In genomic region chr11:95149659-95150294, GRCh38 we compare ENCODE assay signal across 8 cellular contexts.
DNase-seq lines count a peak whose midpoint lies in the region; TF ChIP-seq lines count a peak whose summit lies in the region.

No MANE protein-coding gene starts in this region.

- intact Hi-C loops in lower leg skin (cut with DNase I; ENCODE audit: low total_unique reads): loop anchor here (5.0 kb wide), 2 partner anchors 72 to 553 kb away; no protein-coding TSS in a partner anchor

- H3K27ac ChIP-seq in temporal lobe (ENCODE audit: low read depth, low read length): peak overlapping the region; percentile 94

- H3K27me3 Mint-ChIP-seq in T-helper 1 cell treated with Interleukin-12 subunit alpha and Interleukin-12 subunit beta and Interleukin-4 antibody, amounts not matched to agents 30 μg/mL and 1 μg/mL, for 36 hours (ENCODE audit: low read depth): peaks cover 3% of the 10 kb centered on the region

- H3K4me3 Mint-ChIP-seq in T-helper 1 cell treated with Interleukin-12 subunit alpha and Interleukin-12 subunit beta and Interleukin-4 antibody, amounts not matched to agents 30 μg/mL and 1 μg/mL, for 36 hours: peak overlapping the region; percentile 84

- no peaks in the 10 kb centered on the region for H3K36me3 Mint-ChIP-seq in T-helper 1 cell treated with Interleukin-12 subunit alpha and Interleukin-12 subunit beta and Interleukin-4 antibody, amounts not matched to agents 30 μg/mL and 1 μg/mL, for 36 hours (ENCODE audit: low read depth)

- no peaks in the 10 kb centered on the region for H3K9me3 Mint-ChIP-seq in T-helper 1 cell treated with Interleukin-12 subunit alpha and Interleukin-12 subunit beta and Interleukin-4 antibody, amounts not matched to agents 30 μg/mL and 1 μg/mL, for 36 hours

- peak overlapping the region; percentile 2 for H3K27ac Mint-ChIP-seq in T-helper 1 cell treated with Interleukin-12 subunit alpha and Interleukin-12 subunit beta and Interleukin-4 antibody, amounts not matched to agents 30 μg/mL and 1 μg/mL, for 36 hours

- TF ChIP-seq CTCF in lower leg skin (IDR thresholded peaks at IDR 0.05): no peak

- DNase-seq in T-helper 1 cell (no peak), cerebellum (ENCODE audit: low spot score) (peak; percentile 49), lower leg skin (ENCODE audit: low spot score in 2 of 2) (peak; percentile 31 to 89), NAMALWA (ENCODE audit: low spot score) (no peak), AG08396 (ENCODE audit: low spot score) (no peak), HEK293T (ENCODE audit: extremely low spot score) (no peak)

- H3K4me1 Mint-ChIP-seq in T-helper 1 cell treated with Interleukin-12 subunit alpha and Interleukin-12 subunit beta and Interleukin-4 antibody, amounts not matched to agents 30 μg/mL and 1 μg/mL, for 36 hours (ENCODE audit: low read depth): peaks cover 31% of the 10 kb centered on the region

- H3K4me3 ChIP-seq in lower leg skin (ENCODE audit: low read depth, poor library complexity, severe bottlenecking): no peak overlapping the region

- POLR2A ChIA-PET in HEK293T (lab: Yijun Ruan, JAX): interaction anchor here (1.0 kb wide), 1 partner anchor 83 kb away, joined by 7 read pairs; the partner anchor contains the start of gene SRSF8

- TF ChIP-seq POLR2A in lower leg skin (IDR thresholded peaks at IDR 0.05): no peak

- CTCF ChIA-PET in HEK293T (lab: Yijun Ruan, JAX): interaction anchor here (0.6 kb wide), 1 partner anchor 141 kb away, joined by 3 read pairs; no protein-coding TSS in a partner anchor

- WGBS in lower leg skin, 2 donors: 22 to 42% methylated on average over 19 of the region's 19 CpGs

TF ChIP-seq in HEK293T, 16 proteins besides CTCF, POLR2A, EP300 and RAD21:
- TF ChIP-seq TARDBP (IDR thresholded peaks at IDR 0.05): no peak
- TF ChIP-seq BHLHE40 (IDR thresholded peaks at IDR 0.05; ENCODE audit: borderline replicate concordance): no peak
- no peak for TF ChIP-seq ELF4 (IDR thresholded peaks at IDR 0.05)
- no peak for TF ChIP-seq FOXA1 (IDR thresholded peaks at IDR 0.05)
- no peak for TF ChIP-seq LEF1 (IDR thresholded peaks at IDR 0.05; ENCODE audit: borderline replicate concordance)
- TF ChIP-seq NFRKB (IDR thresholded peaks at IDR 0.05): no peak
- no peak for TF ChIP-seq HDGF (IDR thresholded peaks at IDR 0.05; ENCODE audit: borderline replicate concordance)
- TF ChIP-seq SP1 (IDR thresholded peaks at IDR 0.05): no peak
- no peak for TF ChIP-seq FOXM1 (IDR thresholded peaks at IDR 0.05; ENCODE audit: borderline replicate concordance)
- TF ChIP-seq ARNT (IDR thresholded peaks at IDR 0.05): no peak
- TF ChIP-seq ZNF384 (IDR thresholded peaks at IDR 0.05): no peak
- TF ChIP-seq FOXK2 (IDR thresholded peaks at IDR 0.05): no peak
- TF ChIP-seq SUZ12 (IDR thresholded peaks at IDR 0.05): no peak
- no peak for TF ChIP-seq CTBP1 (IDR thresholded peaks at IDR 0.05; ENCODE audit: borderline replicate concordance)
- TF ChIP-seq L3MBTL2 (conservative IDR thresholded peaks at IDR 0.05): no peak
- TF ChIP-seq PKNOX1 (IDR thresholded peaks at IDR 0.05): no peak

Comparison
In these comparisons a context has a peak if more than half of its experiments do, and no peak if none do; other contexts are left out.
1. DNase-seq: peak in cerebellum (single experiment) and lower leg skin (2 of 2); none in T-helper 1 cell (0 of 5), NAMALWA (single experiment), AG08396 (single experiment) and HEK293T (single experiment).